Comparison of ENCODE assay signal across 25 cellular contexts in the genomic region with DNA sequence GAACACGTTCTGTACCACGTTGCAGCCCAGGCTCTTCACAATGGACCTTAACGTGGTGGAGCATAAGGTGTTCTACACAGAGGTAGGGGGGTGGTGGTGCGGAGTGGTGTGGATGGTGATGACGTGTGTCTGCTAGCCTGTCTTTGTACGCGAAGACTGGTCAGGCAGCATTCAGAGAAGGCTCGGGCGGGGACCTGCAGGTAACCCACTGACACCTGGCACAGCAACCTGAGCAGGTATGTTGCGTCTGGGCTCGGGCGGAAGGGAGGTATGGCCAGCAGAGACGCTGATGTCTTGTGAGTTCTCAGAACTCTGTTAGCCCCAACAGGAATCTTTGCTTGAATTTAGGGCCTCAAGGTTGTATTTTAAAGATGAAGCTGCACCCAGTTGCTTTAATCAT.
"Had no signal": no experiment of that assay in that cellular context is flagged by ENCODE, and none has a peak within 500 bp of the region (broad histone marks: within the 10 kb centered on the region; RNA-seq: fewer than 3 reads in every experiment).

No MANE protein-coding gene starts in this region.

- H3K27ac ChIP-seq: colonic mucosa, left ventricle myocardium inferior, pancreas, prostate gland, skin epidermis, stomach, thyroid gland, upper lobe of right lung had no signal

- H3K9me3 ChIP-seq: colonic mucosa, left ventricle myocardium inferior, pancreas, prostate gland, stomach, thyroid gland, upper lobe of right lung had no signal

- H3K27ac Mint-ChIP-seq: activated naive CD4-positive, alpha-beta T cell treated with anti-CD3 and anti-CD28 coated beads, Interleukin-2, amount 50 U/mL, for 24 hours; activated naive CD8-positive, alpha-beta T cell treated with anti-CD3 and anti-CD28 coated beads, Interleukin-2, amount 50 U/mL, for 24 hours; nephron had no signal

- H3K27me3 ChIP-seq: colonic mucosa, pancreas, stomach, thyroid gland, upper lobe of right lung had no signal

- H3K27me3 Mint-ChIP-seq: activated naive CD4-positive, alpha-beta T cell treated with anti-CD3 and anti-CD28 coated beads, Interleukin-2, amount 50 U/mL, for 24 hours; activated naive CD8-positive, alpha-beta T cell treated with anti-CD3 and anti-CD28 coated beads, Interleukin-2, amount 50 U/mL, for 24 hours; T-cell had no signal

- H3K4me3 Mint-ChIP-seq: activated naive CD4-positive, alpha-beta T cell treated with anti-CD3 and anti-CD28 coated beads, Interleukin-2, amount 50 U/mL, for 24 hours; activated naive CD8-positive, alpha-beta T cell treated with anti-CD3 and anti-CD28 coated beads, Interleukin-2, amount 50 U/mL, for 24 hours; nephron; T-cell had no signal

- ATAC-seq: activated naive CD8-positive, alpha-beta T cell treated with anti-CD3 and anti-CD28 coated beads, Interleukin-2, amount 50 U/mL, for 24 hours; pancreas; sciatic nerve; T-cell; upper lobe of right lung had no signal

- H3K9me3 Mint-ChIP-seq: activated naive CD4-positive, alpha-beta T cell treated with anti-CD3 and anti-CD28 coated beads, Interleukin-2, amount 50 U/mL, for 24 hours; activated naive CD8-positive, alpha-beta T cell treated with anti-CD3 and anti-CD28 coated beads, Interleukin-2, amount 50 U/mL, for 24 hours; nephron; T-cell had no signal

- H3K4me1 ChIP-seq: colonic mucosa, pancreas, prostate gland, stomach, thyroid gland, upper lobe of right lung had no signal

- H3K4me3 ChIP-seq: colonic mucosa, left ventricle myocardium inferior, lung, pancreas, prostate gland, skin epidermis, stomach, thyroid gland, upper lobe of right lung had no signal

- DNase-seq: activated CD4-positive, alpha-beta T cell treated with anti-CD3 and anti-CD28 coated beads for 4 hours; activated CD4-positive, alpha-beta T cell treated with anti-CD3 and anti-CD28 coated beads, Interleukin-2, amount 50 U/mL, for 48 hours; activated CD4-positive, CD25-positive, alpha-beta regulatory T cell; activated CD8-positive, alpha-beta memory T cell treated with anti-CD3 and anti-CD28 coated beads for 24 hours; activated gamma-delta T cell; activated naive CD8-positive, alpha-beta T cell treated with anti-CD3 and anti-CD28 coated beads, Interleukin-2, amount 50 U/mL, for 24 hours; amygdala; colonic mucosa; effector CD8-positive, alpha-beta T cell; glutamatergic neuron; left ventricle myocardium inferior; pancreas; retina; stimulated activated CD4-positive, alpha-beta T cell treated with anti-CD3 and anti-CD28 coated beads, Interleukin-12 subunit alpha, Interleukin-12 subunit beta, amount 100 ng/mL, for 4 hours; stimulated activated CD4-positive, alpha-beta T cell treated with anti-CD3 and anti-CD28 coated beads, Interleukin-4, amount 100 ng/mL, for 1 hour; stomach; T-cell; thyroid gland; upper lobe of right lung had no signal
